10 cellular contexts compared by ENCODE assay signal in genomic region chr1:215517441-215517891, GRCh38. TPM values are rescaled to one million over a fixed set of nuclear protein-coding genes. Genes with fewer than 3 reads are reported as not detected.
DNase-seq lines count a peak whose midpoint lies in the region; ATAC-seq lines count a peak whose summit lies in the region.
"Had no signal": no experiment of that assay in that cellular context is flagged by ENCODE, and none has a peak within 500 bp of the region (broad histone marks: within the 10 kb centered on the region; RNA-seq: fewer than 3 reads in every experiment).

No MANE protein-coding gene starts in this region.

- DNase-seq in NCI-H748 (lab: John Stamatoyannopoulos, UW; ENCODE audit: unreplicated experiment) = peak; percentile 38
- no peak for DNase-seq in NCI-H748 treated with DMSO at 0.1 percent for 48 hours (lab: John Stamatoyannopoulos, UW)
- peak in 2 of 3 experiments; percentile 61 to 82 for DNase-seq in NCI-H1417 (lab: John Stamatoyannopoulos, UW)
- peak; percentile 43 for DNase-seq in dermis blood vessel endothelial cell
- peak; percentile 68 for DNase-seq in skeletal muscle cell (ENCODE audit: low read depth)
- no peak for DNase-seq in SW480 (ENCODE audit: low spot score)
- no peak for DNase-seq in stimulated activated naive B cell treated with anti-CD40 and anti-IgM and Interleukin-4, amounts not matched to agents 10 μg/mL and 1 μg/mL and 100 μg/mL, for 72 hours
- DNase-seq in glomerular visceral epithelial cell (ENCODE audit: extremely low spot score) = no peak
- DNase-seq: activated CD4-positive, alpha-beta T cell treated with anti-CD3 and anti-CD28 coated beads for 1 hour; colonic mucosa had no signal

- no peak overlapping the region for H3K27ac Mint-ChIP-seq in stimulated activated naive B cell treated with anti-CD40 and anti-IgM and Interleukin-4, amounts not matched to agents 10 μg/mL and 1 μg/mL and 100 μg/mL, for 72 hours

- no peaks in the 10 kb centered on the region for H3K36me3 Mint-ChIP-seq in stimulated activated naive B cell treated with anti-CD40 and anti-IgM and Interleukin-4, amounts not matched to agents 10 μg/mL and 1 μg/mL and 100 μg/mL, for 72 hours

- H3K4me3 ChIP-seq in skeletal muscle cell (ENCODE audit: low read depth, low read length) = no peak overlapping the region
- H3K4me3 ChIP-seq: colonic mucosa had no signal

- peaks cover 0 to 6% of the 10 kb centered on the region in 2 donors for H3K9me3 Mint-ChIP-seq in stimulated activated naive B cell treated with anti-CD40 and anti-IgM and Interleukin-4, amounts not matched to agents 10 μg/mL and 1 μg/mL and 100 μg/mL, for 72 hours

- H3K4me3 Mint-ChIP-seq in stimulated activated naive B cell treated with anti-CD40 and anti-IgM and Interleukin-4, amounts not matched to agents 10 μg/mL and 1 μg/mL and 100 μg/mL, for 72 hours = no peak overlapping the region

- no peaks in the 10 kb centered on the region for H3K27me3 Mint-ChIP-seq in stimulated activated naive B cell treated with anti-CD40 and anti-IgM and Interleukin-4, amounts not matched to agents 10 μg/mL and 1 μg/mL and 100 μg/mL, for 72 hours

- H3K4me1 Mint-ChIP-seq in stimulated activated naive B cell treated with anti-CD40 and anti-IgM and Interleukin-4, amounts not matched to agents 10 μg/mL and 1 μg/mL and 100 μg/mL, for 72 hours = no peaks in the 10 kb centered on the region

- ATAC-seq in stimulated activated naive B cell treated with anti-CD40 and anti-IgM and Interleukin-4, amounts not matched to agents 10 μg/mL and 1 μg/mL and 100 μg/mL, for 72 hours (replicated peaks) = no peak

RNA-seq across cellular contexts. Expression of gene KCTD3, which starts 49.6 kb away (rescaled TPM):
- 55.0 and 85.9 TPM in 2 replicates for total RNA-seq in dermis blood vessel endothelial cell

Comparison
In these comparisons a context has a peak if more than half of its experiments do, and no peak if none do; other contexts are left out.
1. DNase-seq: peak in NCI-H748 (single experiment), NCI-H1417 (2 of 3), dermis blood vessel endothelial cell (single experiment) and skeletal muscle cell (single experiment); none in NCI-H748 treated with DMSO at 0.1 percent for 48 hours (single experiment), SW480 (single experiment), stimulated activated naive B cell treated with anti-CD40 and anti-IgM and Interleukin-4, amounts not matched to agents 10 μg/mL and 1 μg/mL and 100 μg/mL, for 72 hours (single experiment) and glomerular visceral epithelial cell (single experiment).